Comparison of ENCODE assay signal across 1 cellular context in genomic region chr4:8254076-8254475, GRCh38.
TF ChIP-seq lines count a peak whose summit lies in the region.

No MANE protein-coding gene starts in this region.

TF ChIP-seq in H1, 55 proteins besides CTCF, POLR2A, EP300 and RAD21:
- TF ChIP-seq SIX5 (IDR thresholded peaks at IDR 0.05; ENCODE audit: low read depth, low read length) (no peak), RBBP5 (IDR thresholded peaks at IDR 0.05; ENCODE audit: borderline replicate concordance, low read depth, low read length) (no peak), HDAC2 (IDR thresholded peaks at IDR 0.05; ENCODE audit: borderline replicate concordance in 1 of 2, low read depth in 2 of 2, low read length in 2 of 2) (no peak), GTF2F1 (IDR thresholded peaks at IDR 0.05; ENCODE audit: borderline replicate concordance, low read depth, low read length) (no peak), CTBP2 (IDR thresholded peaks at IDR 0.05; ENCODE audit: borderline replicate concordance, insufficient read depth, insufficient read length, low read length) (no peak), ZNF274 (IDR thresholded peaks at IDR 0.05; ENCODE audit: borderline replicate concordance, extremely low read depth, low read length) (no peak), CHD7 (IDR thresholded peaks at IDR 0.05; ENCODE audit: insufficient replicate concordance, low read length) (no peak), JUND (IDR thresholded peaks at IDR 0.05; ENCODE audit: low read length) (no peak), USF2 (IDR thresholded peaks at IDR 0.05; ENCODE audit: low read length) (no peak), HDAC6 (IDR thresholded peaks at IDR 0.05; ENCODE audit: low read depth, low read length) (no peak), BRCA1 (IDR thresholded peaks at IDR 0.05; ENCODE audit: low read depth, low read length) (no peak), CBX8 (IDR thresholded peaks at IDR 0.05; ENCODE audit: borderline replicate concordance, low read depth, low read length) (no peak), ATF2 (IDR thresholded peaks at IDR 0.05; ENCODE audit: low read length) (no peak), EZH2 (IDR thresholded peaks at IDR 0.05; ENCODE audit: low read depth, low read length, severe bottlenecking) (no peak), MAFK (IDR thresholded peaks at IDR 0.05; ENCODE audit: low read depth, low read length) (no peak), SIN3A (conservative IDR thresholded peaks at IDR 0.05 in 1 of 2, IDR thresholded peaks at IDR 0.05 in 1 of 2; ENCODE audit: low read depth in 1 of 2, low read length in 2 of 2) (no peak), SIRT6 (IDR thresholded peaks at IDR 0.05; ENCODE audit: low read length) (no peak), POU5F1 (IDR thresholded peaks at IDR 0.05; ENCODE audit: low read depth, low read length) (no peak)
- TF ChIP-seq, protein P1, sequence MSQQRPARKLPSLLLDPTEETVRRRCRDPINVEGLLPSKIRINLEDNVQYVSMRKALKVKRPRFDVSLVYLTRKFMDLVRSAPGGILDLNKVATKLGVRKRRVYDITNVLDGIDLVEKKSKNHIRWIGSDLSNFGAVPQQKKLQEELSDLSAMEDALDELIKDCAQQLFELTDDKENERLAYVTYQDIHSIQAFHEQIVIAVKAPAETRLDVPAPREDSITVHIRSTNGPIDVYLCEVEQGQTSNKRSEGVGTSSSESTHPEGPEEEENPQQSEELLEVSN (IDR thresholded peaks at IDR 0.05) = no peak
- TF ChIP-seq, protein P2, sequence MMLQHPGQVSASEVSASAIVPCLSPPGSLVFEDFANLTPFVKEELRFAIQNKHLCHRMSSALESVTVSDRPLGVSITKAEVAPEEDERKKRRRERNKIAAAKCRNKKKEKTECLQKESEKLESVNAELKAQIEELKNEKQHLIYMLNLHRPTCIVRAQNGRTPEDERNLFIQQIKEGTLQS (IDR thresholded peaks at IDR 0.05; ENCODE audit: insufficient read depth, low read depth, low read length) = no peak
